ENCODE assay signal across 3 cellular contexts in the genomic region with DNA sequence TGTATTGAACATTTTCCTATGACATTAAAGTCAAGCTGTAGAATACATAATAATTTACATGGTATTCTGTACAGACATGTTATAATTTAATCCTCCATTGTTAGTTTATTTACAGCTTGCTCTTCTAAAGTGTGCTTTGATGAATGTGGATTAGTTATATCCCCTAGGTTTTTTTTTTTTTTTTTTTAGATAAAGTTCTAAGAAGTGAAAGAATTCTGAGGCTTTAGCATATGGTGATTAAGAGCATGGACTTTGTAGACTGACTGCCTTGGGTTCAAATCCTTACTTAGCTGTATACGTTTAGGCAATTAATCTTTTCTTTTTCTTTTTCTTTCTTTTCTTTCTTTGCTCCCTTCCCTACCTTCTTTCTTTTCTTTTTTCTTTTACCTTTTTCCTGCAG.
TF ChIP-seq lines count a peak whose summit lies in the region.

No MANE protein-coding gene starts in this region.

TF ChIP-seq in A549, 52 proteins besides CTCF, POLR2A, EP300 and RAD21:
- TF ChIP-seq ZNF302 (CRISPR knock-in tag; IDR thresholded peaks at IDR 0.05) (no peak), RNF2 (IDR thresholded peaks at IDR 0.05; ENCODE audit: borderline replicate concordance, low read depth) (no peak), PBX3 (IDR thresholded peaks at IDR 0.05) (no peak), HOXB13 (CRISPR knock-in tag; IDR thresholded peaks at IDR 0.05; ENCODE audit: low read depth) (no peak), HMGXB4 (CRISPR knock-in tag; IDR thresholded peaks at IDR 0.05; ENCODE audit: borderline replicate concordance) (no peak), NR3C1 (IDR thresholded peaks at IDR 0.05) (no peak), CEBPB (IDR thresholded peaks at IDR 0.05) (no peak), ESRRA (IDR thresholded peaks at IDR 0.05; ENCODE audit: borderline replicate concordance, low read length) (no peak), HOXA7 (CRISPR knock-in tag; IDR thresholded peaks at IDR 0.05) (no peak), NFE2L2 (conservative IDR thresholded peaks at IDR 0.05; ENCODE audit: low read length) (no peak), FOXS1 (CRISPR knock-in tag; IDR thresholded peaks at IDR 0.05) (no peak), TP53 (CRISPR knock-in tag; IDR thresholded peaks at IDR 0.05) (no peak), GATA3 (IDR thresholded peaks at IDR 0.05; ENCODE audit: borderline replicate concordance) (no peak), EHF (CRISPR knock-in tag; IDR thresholded peaks at IDR 0.05) (no peak), KDM1A (IDR thresholded peaks at IDR 0.05; ENCODE audit: low read depth) (no peak)
- TF ChIP-seq, protein P1, sequence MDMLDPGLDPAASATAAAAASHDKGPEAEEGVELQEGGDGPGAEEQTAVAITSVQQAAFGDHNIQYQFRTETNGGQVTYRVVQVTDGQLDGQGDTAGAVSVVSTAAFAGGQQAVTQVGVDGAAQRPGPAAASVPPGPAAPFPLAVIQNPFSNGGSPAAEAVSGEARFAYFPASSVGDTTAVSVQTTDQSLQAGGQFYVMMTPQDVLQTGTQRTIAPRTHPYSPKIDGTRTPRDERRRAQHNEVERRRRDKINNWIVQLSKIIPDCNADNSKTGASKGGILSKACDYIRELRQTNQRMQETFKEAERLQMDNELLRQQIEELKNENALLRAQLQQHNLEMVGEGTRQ (IDR thresholded peaks at IDR 0.05): no peak

TF ChIP-seq in GM23338, 12 proteins besides CTCF, POLR2A, EP300 and RAD21 (continues in another document):
- TF ChIP-seq NANOG (IDR thresholded peaks at IDR 0.05; ENCODE audit: borderline replicate concordance): no peak
- TF ChIP-seq EZH2phosphoT487 (IDR thresholded peaks at IDR 0.05; ENCODE audit: unreplicated experiment): no peak
- TF ChIP-seq CREB1 (CRISPR knock-in tag; IDR thresholded peaks at IDR 0.05; ENCODE audit: low read depth): no peak
- no peak for TF ChIP-seq ZNF462 (CRISPR knock-in tag; IDR thresholded peaks at IDR 0.05)
- no peak for TF ChIP-seq EZH2 (IDR thresholded peaks at IDR 0.05; ENCODE audit: low read depth, unreplicated experiment)
- TF ChIP-seq, protein P2, sequence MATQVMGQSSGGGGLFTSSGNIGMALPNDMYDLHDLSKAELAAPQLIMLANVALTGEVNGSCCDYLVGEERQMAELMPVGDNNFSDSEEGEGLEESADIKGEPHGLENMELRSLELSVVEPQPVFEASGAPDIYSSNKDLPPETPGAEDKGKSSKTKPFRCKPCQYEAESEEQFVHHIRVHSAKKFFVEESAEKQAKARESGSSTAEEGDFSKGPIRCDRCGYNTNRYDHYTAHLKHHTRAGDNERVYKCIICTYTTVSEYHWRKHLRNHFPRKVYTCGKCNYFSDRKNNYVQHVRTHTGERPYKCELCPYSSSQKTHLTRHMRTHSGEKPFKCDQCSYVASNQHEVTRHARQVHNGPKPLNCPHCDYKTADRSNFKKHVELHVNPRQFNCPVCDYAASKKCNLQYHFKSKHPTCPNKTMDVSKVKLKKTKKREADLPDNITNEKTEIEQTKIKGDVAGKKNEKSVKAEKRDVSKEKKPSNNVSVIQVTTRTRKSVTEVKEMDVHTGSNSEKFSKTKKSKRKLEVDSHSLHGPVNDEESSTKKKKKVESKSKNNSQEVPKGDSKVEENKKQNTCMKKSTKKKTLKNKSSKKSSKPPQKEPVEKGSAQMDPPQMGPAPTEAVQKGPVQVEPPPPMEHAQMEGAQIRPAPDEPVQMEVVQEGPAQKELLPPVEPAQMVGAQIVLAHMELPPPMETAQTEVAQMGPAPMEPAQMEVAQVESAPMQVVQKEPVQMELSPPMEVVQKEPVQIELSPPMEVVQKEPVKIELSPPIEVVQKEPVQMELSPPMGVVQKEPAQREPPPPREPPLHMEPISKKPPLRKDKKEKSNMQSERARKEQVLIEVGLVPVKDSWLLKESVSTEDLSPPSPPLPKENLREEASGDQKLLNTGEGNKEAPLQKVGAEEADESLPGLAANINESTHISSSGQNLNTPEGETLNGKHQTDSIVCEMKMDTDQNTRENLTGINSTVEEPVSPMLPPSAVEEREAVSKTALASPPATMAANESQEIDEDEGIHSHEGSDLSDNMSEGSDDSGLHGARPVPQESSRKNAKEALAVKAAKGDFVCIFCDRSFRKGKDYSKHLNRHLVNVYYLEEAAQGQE (IDR thresholded peaks at IDR 0.05; ENCODE audit: unreplicated experiment): no peak
- no peak for TF ChIP-seq POLR2AphosphoS5 (IDR thresholded peaks at IDR 0.05; ENCODE audit: low read depth)

TF ChIP-seq in K562, 482 proteins besides CTCF, POLR2A, EP300 and RAD21:
- TF ChIP-seq POU5F1 (IDR thresholded peaks at IDR 0.05; ENCODE audit: borderline replicate concordance, low read depth, low read length, partially characterized antibody) (no peak), ZNF124 (CRISPR knock-in tag; IDR thresholded peaks at IDR 0.05) (no peak), ZNF384 (IDR thresholded peaks at IDR 0.05; ENCODE audit: low read depth, low read length) (peak; percentile 57), ASH1L (IDR thresholded peaks at IDR 0.05; ENCODE audit: borderline replicate concordance, low read depth, partially characterized antibody) (peak; percentile 17), NBN (IDR thresholded peaks at IDR 0.05; ENCODE audit: low read depth) (0 out of 2 replicates have a peak, but pooled peaks have one; percentile 46), ARNT (IDR thresholded peaks at IDR 0.05) (0 out of 4 replicates have a peak, but pooled peaks of 1 of the 2 experiments have one; percentile 31)
- TF ChIP-seq, protein P3, sequence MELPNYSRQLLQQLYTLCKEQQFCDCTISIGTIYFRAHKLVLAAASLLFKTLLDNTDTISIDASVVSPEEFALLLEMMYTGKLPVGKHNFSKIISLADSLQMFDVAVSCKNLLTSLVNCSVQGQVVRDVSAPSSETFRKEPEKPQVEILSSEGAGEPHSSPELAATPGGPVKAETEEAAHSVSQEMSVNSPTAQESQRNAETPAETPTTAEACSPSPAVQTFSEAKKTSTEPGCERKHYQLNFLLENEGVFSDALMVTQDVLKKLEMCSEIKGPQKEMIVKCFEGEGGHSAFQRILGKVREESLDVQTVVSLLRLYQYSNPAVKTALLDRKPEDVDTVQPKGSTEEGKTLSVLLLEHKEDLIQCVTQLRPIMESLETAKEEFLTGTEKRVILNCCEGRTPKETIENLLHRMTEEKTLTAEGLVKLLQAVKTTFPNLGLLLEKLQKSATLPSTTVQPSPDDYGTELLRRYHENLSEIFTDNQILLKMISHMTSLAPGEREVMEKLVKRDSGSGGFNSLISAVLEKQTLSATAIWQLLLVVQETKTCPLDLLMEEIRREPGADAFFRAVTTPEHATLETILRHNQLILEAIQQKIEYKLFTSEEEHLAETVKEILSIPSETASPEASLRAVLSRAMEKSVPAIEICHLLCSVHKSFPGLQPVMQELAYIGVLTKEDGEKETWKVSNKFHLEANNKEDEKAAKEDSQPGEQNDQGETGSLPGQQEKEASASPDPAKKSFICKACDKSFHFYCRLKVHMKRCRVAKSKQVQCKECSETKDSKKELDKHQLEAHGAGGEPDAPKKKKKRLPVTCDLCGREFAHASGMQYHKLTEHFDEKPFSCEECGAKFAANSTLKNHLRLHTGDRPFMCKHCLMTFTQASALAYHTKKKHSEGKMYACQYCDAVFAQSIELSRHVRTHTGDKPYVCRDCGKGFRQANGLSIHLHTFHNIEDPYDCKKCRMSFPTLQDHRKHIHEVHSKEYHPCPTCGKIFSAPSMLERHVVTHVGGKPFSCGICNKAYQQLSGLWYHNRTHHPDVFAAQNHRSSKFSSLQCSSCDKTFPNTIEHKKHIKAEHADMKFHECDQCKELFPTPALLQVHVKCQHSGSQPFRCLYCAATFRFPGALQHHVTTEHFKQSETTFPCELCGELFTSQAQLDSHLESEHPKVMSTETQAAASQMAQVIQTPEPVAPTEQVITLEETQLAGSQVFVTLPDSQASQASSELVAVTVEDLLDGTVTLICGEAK (IDR thresholded peaks at IDR 0.05): peak; percentile 80
- TF ChIP-seq, protein P3 (CRISPR knock-in tag; IDR thresholded peaks at IDR 0.05): peak; percentile 77; the same call in 1 of the 2 replicates
TF ChIP-seq in K562: peak in this region for 5.
